In genomic region chr5:135229679-135230132, GRCh38 we compare ENCODE assay signal across 17 cellular contexts.
"Had no signal": no experiment of that assay in that cellular context is flagged by ENCODE, and none has a peak within 500 bp of the region (broad histone marks: within the 10 kb centered on the region; RNA-seq: fewer than 3 reads in every experiment).

No MANE protein-coding gene starts in this region.

- H3K36me3 Mint-ChIP-seq: activated naive CD4-positive, alpha-beta T cell treated with anti-CD3 and anti-CD28 coated beads, Interleukin-2, amount 10 ng/mL, durations not matched to agents 7 days and 5 days; immature natural killer cell; naive thymus-derived CD8-positive, alpha-beta T cell had no signal

- H3K9me3 ChIP-seq: colonic mucosa, prostate gland had no signal

- H3K27ac Mint-ChIP-seq: activated CD8-positive, alpha-beta T cell treated with anti-CD3 and anti-CD28 coated beads for 36 hours; activated naive CD4-positive, alpha-beta T cell treated with anti-CD3 and anti-CD28 coated beads, Interleukin-2, amount 10 ng/mL, durations not matched to agents 7 days and 5 days; activated T-helper 1 cell treated with anti-CD3 and anti-CD28 coated beads, Interleukin-12 subunit alpha, Interleukin-12 subunit beta, Interleukin-2, Interleukin-4 antibody, amounts not matched to agents 30 ng/mL and 10 ng/mL and 1 ng/mL, durations not matched to agents 14 hours and 24 hours and 36 hours; immature natural killer cell; stimulated activated naive CD8-positive, alpha-beta T cell treated with anti-CD3 and anti-CD28 coated beads, Interleukin-15, Interleukin-2, amounts not matched to agents 100 ng/mL and 50 ng/mL, for 24 hours; T-helper 1 cell treated with Interleukin-12 subunit alpha and Interleukin-12 subunit beta and Interleukin-4 antibody, amounts not matched to agents 30 μg/mL and 1 μg/mL, for 36 hours had no signal

- H3K36me3 ChIP-seq: colonic mucosa, prostate gland had no signal

- H3K27ac ChIP-seq: colonic mucosa, epithelial cell of prostate, prostate gland had no signal

- H3K27me3 ChIP-seq: colonic mucosa had no signal

- H3K4me3 Mint-ChIP-seq: activated CD8-positive, alpha-beta T cell treated with anti-CD3 and anti-CD28 coated beads for 36 hours; activated naive CD4-positive, alpha-beta T cell treated with anti-CD3 and anti-CD28 coated beads, Interleukin-2, amount 10 ng/mL, durations not matched to agents 7 days and 5 days; activated T-helper 1 cell treated with anti-CD3 and anti-CD28 coated beads, Interleukin-12 subunit alpha, Interleukin-12 subunit beta, Interleukin-2, Interleukin-4 antibody, amounts not matched to agents 30 ng/mL and 10 ng/mL and 1 ng/mL, durations not matched to agents 14 hours and 24 hours and 36 hours; immature natural killer cell; naive thymus-derived CD8-positive, alpha-beta T cell; stimulated activated naive CD8-positive, alpha-beta T cell treated with anti-CD3 and anti-CD28 coated beads, Interleukin-15, Interleukin-2, amounts not matched to agents 100 ng/mL and 50 ng/mL, for 24 hours; T-helper 1 cell treated with Interleukin-12 subunit alpha and Interleukin-12 subunit beta and Interleukin-4 antibody, amounts not matched to agents 30 μg/mL and 1 μg/mL, for 36 hours had no signal

- H3K27me3 Mint-ChIP-seq: stimulated activated naive CD8-positive, alpha-beta T cell treated with anti-CD3 and anti-CD28 coated beads, Interleukin-15, Interleukin-2, amounts not matched to agents 100 ng/mL and 50 ng/mL, for 24 hours had no signal

- DNase-seq: activated CD4-positive, alpha-beta T cell treated with anti-CD3 and anti-CD28 coated beads for 4 hours; activated CD8-positive, alpha-beta memory T cell treated with anti-CD3 and anti-CD28 coated beads, Interleukin-2, amount 50 U/mL, for 4 hours; activated CD8-positive, alpha-beta T cell treated with anti-CD3 and anti-CD28 coated beads for 36 hours; activated naive CD4-positive, alpha-beta T cell treated with anti-CD3 and anti-CD28 coated beads, Interleukin-2, amount 10 ng/mL, durations not matched to agents 7 days and 5 days; colonic mucosa; effector memory CD4-positive, alpha-beta T cell; immature natural killer cell; left cardiac atrium; naive thymus-derived CD8-positive, alpha-beta T cell; stimulated activated CD4-positive, alpha-beta T cell treated with anti-CD3 and anti-CD28 coated beads, Interleukin-4, amount 100 ng/mL, for 1 hour; stimulated activated CD8-positive, alpha-beta memory T cell treated with anti-CD3 and anti-CD28 coated beads, Interleukin-4, amount 100 ng/mL, for 48 hours had no signal

- H3K4me1 ChIP-seq: colonic mucosa, prostate gland had no signal

- H3K4me1 Mint-ChIP-seq: activated naive CD4-positive, alpha-beta T cell treated with anti-CD3 and anti-CD28 coated beads, Interleukin-2, amount 10 ng/mL, durations not matched to agents 7 days and 5 days; immature natural killer cell; naive thymus-derived CD8-positive, alpha-beta T cell had no signal

- H3K9me3 Mint-ChIP-seq: activated CD8-positive, alpha-beta T cell treated with anti-CD3 and anti-CD28 coated beads for 36 hours; activated naive CD4-positive, alpha-beta T cell treated with anti-CD3 and anti-CD28 coated beads, Interleukin-2, amount 10 ng/mL, durations not matched to agents 7 days and 5 days; activated T-helper 1 cell treated with anti-CD3 and anti-CD28 coated beads, Interleukin-12 subunit alpha, Interleukin-12 subunit beta, Interleukin-2, Interleukin-4 antibody, amounts not matched to agents 30 ng/mL and 10 ng/mL and 1 ng/mL, durations not matched to agents 14 hours and 24 hours and 36 hours; immature natural killer cell; naive thymus-derived CD8-positive, alpha-beta T cell; stimulated activated naive CD8-positive, alpha-beta T cell treated with anti-CD3 and anti-CD28 coated beads, Interleukin-15, Interleukin-2, amounts not matched to agents 100 ng/mL and 50 ng/mL, for 24 hours; T-helper 1 cell treated with Interleukin-12 subunit alpha and Interleukin-12 subunit beta and Interleukin-4 antibody, amounts not matched to agents 30 μg/mL and 1 μg/mL, for 36 hours had no signal

- H3K4me3 ChIP-seq: colonic mucosa, lung, prostate gland had no signal
